Comparison of ENCODE assay signal across 1 cellular context in genomic region chr6:41066867-41067304, GRCh38.
A peak's percentile ranks its signal among the peaks of the same experiment; 100 is the strongest.
TF ChIP-seq lines count a peak whose summit lies in the region.

No MANE protein-coding gene starts in this region.

TF ChIP-seq in HepG2, 621 proteins besides CTCF, POLR2A, EP300 and RAD21 (continued from another document and continues in another):
- no peak for TF ChIP-seq IRF9 (CRISPR knock-in tag; IDR thresholded peaks at IDR 0.05; ENCODE audit: borderline replicate concordance)
- TF ChIP-seq ZBTB39 (CRISPR knock-in tag; IDR thresholded peaks at IDR 0.05): no peak
- peak; percentile 56 for TF ChIP-seq MAFF (IDR thresholded peaks at IDR 0.05; ENCODE audit: low read depth, low read length)
- no peak for TF ChIP-seq ZNF18 (CRISPR knock-in tag; IDR thresholded peaks at IDR 0.05; ENCODE audit: insufficient replicate concordance)
- no peak for TF ChIP-seq ZSCAN22 (CRISPR knock-in tag; IDR thresholded peaks at IDR 0.05)
- TF ChIP-seq ZNF350 (CRISPR knock-in tag; IDR thresholded peaks at IDR 0.05; ENCODE audit: borderline replicate concordance, low read depth): no peak
- no peak for TF ChIP-seq SNAI1 (CRISPR knock-in tag; IDR thresholded peaks at IDR 0.05; ENCODE audit: borderline replicate concordance)
- TF ChIP-seq STAT6 (CRISPR knock-in tag; IDR thresholded peaks at IDR 0.05; ENCODE audit: borderline replicate concordance): no peak
- no peak for TF ChIP-seq ZFYVE20 (CRISPR knock-in tag; IDR thresholded peaks at IDR 0.05; ENCODE audit: borderline replicate concordance, low read depth)
- peak; percentile 22 for TF ChIP-seq XRCC5 (optimal IDR thresholded peaks at IDR 0.05; ENCODE audit: low read length)
- TF ChIP-seq ZBTB42 (CRISPR knock-in tag; IDR thresholded peaks at IDR 0.05): no peak
- no peak for TF ChIP-seq ZNF605 (CRISPR knock-in tag; IDR thresholded peaks at IDR 0.05)
- no peak for TF ChIP-seq SP4 (CRISPR knock-in tag; IDR thresholded peaks at IDR 0.05)
- peak in 1 of 2 experiments; percentile 39; a peak in 1 of 4 replicates for TF ChIP-seq HMGXB4 (CRISPR knock-in tag; IDR thresholded peaks at IDR 0.05; ENCODE audit: borderline replicate concordance in 1 of 2, low read depth in 1 of 2)
- 0 out of 2 replicates have a peak, but pooled peaks have one; percentile 24 for TF ChIP-seq DRAP1 (CRISPR knock-in tag; IDR thresholded peaks at IDR 0.05)
- TF ChIP-seq SIX1 (CRISPR knock-in tag; IDR thresholded peaks at IDR 0.05; ENCODE audit: borderline replicate concordance): no peak
- no peak for TF ChIP-seq ELK4 (CRISPR knock-in tag; IDR thresholded peaks at IDR 0.05; ENCODE audit: borderline replicate concordance)
- no peak for TF ChIP-seq TFAP4 (IDR thresholded peaks at IDR 0.05; ENCODE audit: borderline replicate concordance, low read depth)
- TF ChIP-seq MIXL1 (CRISPR knock-in tag; IDR thresholded peaks at IDR 0.05): peak; percentile 65
- no peak for TF ChIP-seq UBTF (CRISPR knock-in tag; IDR thresholded peaks at IDR 0.05)
- no peak for TF ChIP-seq ZNF550 (CRISPR knock-in tag; IDR thresholded peaks at IDR 0.05; ENCODE audit: borderline replicate concordance)
- no peak for TF ChIP-seq AKAP8 (CRISPR knock-in tag; IDR thresholded peaks at IDR 0.05)
- no peak for TF ChIP-seq CSRNP1 (CRISPR knock-in tag; IDR thresholded peaks at IDR 0.05)
- TF ChIP-seq THRA (CRISPR knock-in tag; IDR thresholded peaks at IDR 0.05; ENCODE audit: borderline replicate concordance): peak; percentile 46; the same call in 1 of the 2 replicates
- TF ChIP-seq CREBL2 (CRISPR knock-in tag; IDR thresholded peaks at IDR 0.05; ENCODE audit: borderline replicate concordance): no peak
- TF ChIP-seq PBX2 (CRISPR knock-in tag; IDR thresholded peaks at IDR 0.05): no peak
- TF ChIP-seq PTBP1 (IDR thresholded peaks at IDR 0.05; ENCODE audit: low read depth, low read length, poor library complexity, severe bottlenecking): no peak
- TF ChIP-seq ZBTB43 (CRISPR knock-in tag; conservative IDR thresholded peaks at IDR 0.05): no peak
- no peak for TF ChIP-seq ZNF24 (IDR thresholded peaks at IDR 0.05)
- TF ChIP-seq NR2F1 (CRISPR knock-in tag; IDR thresholded peaks at IDR 0.05): no peak
- TF ChIP-seq DR1 (CRISPR knock-in tag; IDR thresholded peaks at IDR 0.05): no peak
- TF ChIP-seq GATAD2A (CRISPR knock-in tag; IDR thresholded peaks at IDR 0.05): peak; percentile 57; the same call in 1 of the 2 replicates
- no peak for TF ChIP-seq ZNF7 (CRISPR knock-in tag; IDR thresholded peaks at IDR 0.05)
